In the genomic region with DNA sequence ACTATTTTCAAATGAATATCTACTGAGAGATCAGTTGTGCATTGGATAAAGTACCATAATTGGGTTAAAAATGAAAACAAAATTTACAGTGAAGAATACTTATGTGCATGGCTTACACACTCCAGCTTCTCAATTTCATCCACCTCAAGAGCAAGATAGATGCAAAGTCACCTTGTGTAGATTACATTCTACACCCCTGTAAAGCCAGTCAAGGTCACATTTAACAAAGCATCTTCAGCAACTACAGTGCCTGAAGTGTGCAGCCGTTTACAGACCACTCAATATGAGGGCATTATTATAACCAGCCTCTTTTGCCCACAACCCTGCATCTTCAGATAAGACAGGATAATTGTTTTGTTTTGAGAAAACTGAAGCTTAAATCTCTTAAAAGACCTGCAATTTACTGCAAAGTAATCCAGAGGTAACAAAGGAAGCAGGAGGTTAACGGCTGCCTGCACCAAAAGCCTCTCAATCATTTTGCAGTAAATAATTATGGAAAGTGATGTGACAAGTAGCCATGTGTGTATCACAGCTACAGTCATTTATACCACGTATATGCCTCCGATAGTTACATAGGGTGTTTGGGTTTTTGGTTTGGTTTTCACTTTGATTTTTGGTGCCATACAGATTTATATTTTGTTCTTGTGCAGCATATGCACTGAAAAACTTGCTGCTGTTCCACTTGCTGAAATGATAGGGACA, we compare ENCODE assay signal across 8 cellular contexts. TPM values are rescaled to one million over a fixed set of nuclear protein-coding genes. Genes with fewer than 3 reads are reported as not detected.
DNase-seq lines count a peak whose midpoint lies in the region; ATAC-seq, FAIRE-seq and TF ChIP-seq lines count a peak whose summit lies in the region.

No MANE protein-coding gene starts in this region.

- no TSS peak for BruUV-seq in GM12878 (replicated peaks; lab: Mats Ljungman, UMichigan)

- TF ChIP-seq EP300 in GM12878 (IDR thresholded peaks at IDR 0.05; ENCODE audit: borderline replicate concordance in 1 of 2, control insufficient read depth in 1 of 2, low read depth in 2 of 2, low read length in 2 of 2) = no peak

- peak overlapping the region; percentile 97 for H3K4me2 ChIP-seq in GM12878 (ENCODE audit: control insufficient read depth, insufficient read depth)

- peaks cover 0 to 25% (median 9%) of the 10 kb centered on the region in 8 donors for H3K9me3 Mint-ChIP-seq in CD4-positive, alpha-beta memory T cell
- H3K9me3 Mint-ChIP-seq in nephron progenitor cell = no peaks in the 10 kb centered on the region

- peak overlapping the region; percentile 23 for H3K27ac ChIP-seq in CD4-positive, alpha-beta memory T cell (ENCODE audit: low read depth, low read length)
- H3K27ac ChIP-seq in HUES6 (ENCODE audit: low read depth, low read length) (no peak overlapping the region), GM12878 (ENCODE audit: control insufficient read depth, insufficient read depth) (peak overlapping the region; percentile 81; the same call in 1 of the 2 replicates)

- CTCF ChIA-PET in CD4-positive, alpha-beta memory T cell (lab: Charles Lee; ENCODE audit: partially characterized antibody) = interaction anchor here (0.9 to 7.2 kb wide), 4 partner anchors 24 to 256 kb away, joined by 3 to 56 read pairs (median 7); no protein-coding TSS in a partner anchor
- CTCF ChIA-PET in GM12878 (lab: Yijun Ruan, JAX) = interaction anchor here (0.6 to 3.3 kb wide), 13 partner anchors 9 to 315 kb away, joined by 3 to 48 read pairs (median 5); no protein-coding TSS in a partner anchor

- peak overlapping the region in 1 of 2 donors; percentile 11 for H3K4me3 ChIP-seq in CD4-positive, alpha-beta memory T cell (ENCODE audit: low read length in 2 of 2)
- H3K4me3 ChIP-seq in HUES6 (ENCODE audit: low read depth, low read length) (peak overlapping the region; percentile 96; the same call in 1 of the 2 replicates), GM12878 (peak overlapping the region; percentile 93)

- no peaks in the 10 kb centered on the region for H4K20me1 ChIP-seq in GM12878 (ENCODE audit: control insufficient read depth, insufficient read depth)

- H3K9ac ChIP-seq in HUES6 (ENCODE audit: low read length) = no peak overlapping the region
- no peak overlapping the region for H3K9ac ChIP-seq in GM12878 (ENCODE audit: control insufficient read depth, insufficient read depth, low read length)

- peak overlapping the region in 6 of 7 donors; percentile 32 to 94 (median 86) for H3K27ac Mint-ChIP-seq in CD4-positive, alpha-beta memory T cell
- H3K27ac Mint-ChIP-seq in nephron progenitor cell = no peak overlapping the region

- intact Hi-C loops in CD4-positive, alpha-beta memory T cell (cut with micrococcal nuclease) = no loop called here
- intact Hi-C loops in GM12878 (cut with micrococcal nuclease; ENCODE audit: unreplicated experiment) = no loop called here

- peaks cover 12 to 15% of the 10 kb centered on the region in 2 donors for H3K36me3 Mint-ChIP-seq in CD4-positive, alpha-beta memory T cell
- H3K36me3 Mint-ChIP-seq in nephron progenitor cell (ENCODE audit: low read depth) = peaks cover 59% of the 10 kb centered on the region

- H2AFZ ChIP-seq in GM12878 (ENCODE audit: control insufficient read depth, low read depth, low read length) = no peak overlapping the region

- POLR2A ChIA-PET in CD4-positive, alpha-beta memory T cell (lab: Charles Lee; ENCODE audit: partially characterized antibody) = interaction anchor here (1.6 to 2.6 kb wide), 4 partner anchors 11 to 273 kb away, joined by 4 to 9 read pairs (median 7); partner anchors contain the start of gene OGDH
- POLR2A ChIA-PET in GM12878 (lab: Charles Lee) = interaction anchor here (0.5 to 2.9 kb wide), 4 partner anchors 30 to 267 kb away, joined by 3 to 18 read pairs (median 6); no protein-coding TSS in a partner anchor

- peak overlapping the region; percentile 43 to 83 (median 72) for H3K4me3 Mint-ChIP-seq in CD4-positive, alpha-beta memory T cell
- H3K4me3 Mint-ChIP-seq in nephron progenitor cell = peak overlapping the region; percentile 96

- DNase-seq in CD4-positive, alpha-beta memory T cell = no peak
- DNase-seq in GM12878 (ENCODE audit: low read depth, low spot score) = no peak
- DNase-seq in nephron progenitor cell = no peak
- no peak for DNase-seq in cerebellar cortex (ENCODE audit: low spot score)
- no peak for DNase-seq in nucleus accumbens (lab: John Stamatoyannopoulos, UW)
- DNase-seq in NCI-H2107 (lab: John Stamatoyannopoulos, UW) = no peak
- no peak for DNase-seq in SKM-1 (lab: John Stamatoyannopoulos, UW; ENCODE audit: unreplicated experiment)

- SMC1A ChIA-PET in GM12878 (lab: Charles Lee; ENCODE audit: uncharacterized antibody, unreplicated experiment) = interaction anchor here (0.6 to 3.9 kb wide), 7 partner anchors 20 to 256 kb away, joined by 3 to 54 read pairs (median 11); partner anchors contain the start of gene H2AZ2

- TF ChIP-seq POLR2A in GM12878 (IDR thresholded peaks at IDR 0.05; ENCODE audit: low read depth, low read length) = no peak

- in situ Hi-C loops in GM12878 (cut with MboI) = no loop called here

- no peaks in the 10 kb centered on the region for H3K27me3 Mint-ChIP-seq in CD4-positive, alpha-beta memory T cell
- H3K27me3 Mint-ChIP-seq in nephron progenitor cell (ENCODE audit: low read depth, poor library complexity) = no peaks in the 10 kb centered on the region

- 2% methylated on average over 4 of the region's 4 CpGs for WGBS in GM12878 (ENCODE audit: insufficient coverage, insufficient replicate concordance, low lambda C conversion rate, missing lambda C conversion rate)

- no peaks in the 10 kb centered on the region for H3K27me3 ChIP-seq in CD4-positive, alpha-beta memory T cell (ENCODE audit: insufficient read depth, low read length)
- H3K27me3 ChIP-seq in HUES6 (ENCODE audit: control insufficient read depth, insufficient read depth, low read length) (no peaks in the 10 kb centered on the region), GM12878 (replicated peaks in 1 of 2; ENCODE audit: control insufficient read depth in 2 of 2, insufficient read depth in 2 of 2, low read length in 1 of 2) (no peaks in the 10 kb centered on the region)

- H3K4me1 ChIP-seq in CD4-positive, alpha-beta memory T cell (ENCODE audit: insufficient read depth, low read length) = peaks cover 53% of the 10 kb centered on the region
- H3K4me1 ChIP-seq in HUES6 (ENCODE audit: control insufficient read depth, insufficient read depth, low read length) = peaks cover 30% of the 10 kb centered on the region; the same call in 1 of the 2 replicates
- H3K4me1 ChIP-seq in GM12878 (ENCODE audit: control insufficient read depth, insufficient read depth, low read length) = no peaks in the 10 kb centered on the region

- no peak for TF ChIP-seq RAD21 in GM12878 (IDR thresholded peaks at IDR 0.05; ENCODE audit: insufficient read depth, low read depth, low read length)

- TF ChIP-seq CTCF in GM12878 (IDR thresholded peaks at IDR 0.05 in 2 of 3, conservative IDR thresholded peaks at IDR 0.05 in 1 of 3; ENCODE audit: control insufficient read depth in 2 of 3, extremely low read depth in 1 of 3, insufficient read depth in 1 of 3, low read depth in 3 of 3, low read length in 3 of 3) = no peak
- no peak for TF ChIP-seq CTCF in nephron progenitor cell (IDR thresholded peaks at IDR 0.05)

- no peaks in the 10 kb centered on the region for H3K9me3 ChIP-seq in CD4-positive, alpha-beta memory T cell (ENCODE audit: control insufficient read depth in 1 of 2, low read length in 2 of 2)
- H3K9me3 ChIP-seq in HUES6 (ENCODE audit: control insufficient read depth, insufficient read depth, low read depth, low read length) (no peaks in the 10 kb centered on the region), GM12878 (replicated peaks; ENCODE audit: control insufficient read depth, insufficient read depth, low read length) (no peaks in the 10 kb centered on the region)

- no peak for ATAC-seq in GM12878

- RAD21 ChIA-PET in GM12878 (lab: Charles Lee; ENCODE audit: unreplicated experiment) = interaction anchor here (1.1 to 5.8 kb wide), 7 partner anchors 11 to 255 kb away, joined by 3 to 47 read pairs (median 10); no protein-coding TSS in a partner anchor

- peaks cover 23 to 51% (median 36%) of the 10 kb centered on the region in 4 donors for H3K4me1 Mint-ChIP-seq in CD4-positive, alpha-beta memory T cell
- H3K4me1 Mint-ChIP-seq in nephron progenitor cell = peaks cover 52% of the 10 kb centered on the region

- no peaks in the 10 kb centered on the region for H3K36me3 ChIP-seq in CD4-positive, alpha-beta memory T cell (ENCODE audit: insufficient read depth, low read length)
- peaks cover 28% of the 10 kb centered on the region for H3K36me3 ChIP-seq in HUES6 (ENCODE audit: control insufficient read depth, insufficient read depth, low read length)
- H3K36me3 ChIP-seq in GM12878 (ENCODE audit: control insufficient read depth in 2 of 2, insufficient read depth in 2 of 2, low read length in 1 of 2) = 0 out of 4 replicates have a peak, but pooled peaks cover 0 to 3% of the 10 kb centered on the region in 2 experiments

- FAIRE-seq in GM12878 (lab: Jason Lieb, UNC) = no peak

- peaks cover 59% of the 10 kb centered on the region for H3K79me2 ChIP-seq in GM12878 (ENCODE audit: control insufficient read depth, insufficient read depth, low read length)

RNA-seq across cellular contexts. Expression of gene PURB, which starts 4.9 kb away (rescaled TPM):
- total RNA-seq in CD4-positive, alpha-beta memory T cell = 10 to 100 TPM; 26.6 to 27.4 TPM
- 1 to 10 TPM; 1.1 to 2.2 TPM for polyA plus RNA-seq in CD4-positive, alpha-beta memory T cell
- total RNA-seq in GM12878 (2013; cell fraction: nucleolus; rRNA removed) = 43.4 and 43.6 TPM in 2 replicates
- total RNA-seq in GM12878 (2014; rRNA removed) = 9.0 and 10.1 TPM in 2 replicates
- 15.1 and 16.6 TPM in 2 replicates for total RNA-seq in GM12878 (2014; rRNA removed; fragmentation: Illumina TruSeq; extraction: Trizol)
- total RNA-seq in GM12878 (2021) = 17.3 and 18.6 TPM in 2 replicates
- polyA plus RNA-seq in GM12878 (2011; ENCODE audit: low read depth) = 7.6 TPM
- 8.7 and 13.9 TPM in 2 replicates for polyA plus RNA-seq in GM12878 (2011; rRNA removed)
- 4.0 and 4.4 TPM in 2 replicates for polyA plus RNA-seq in GM12878 (2011; cell fraction: cytosol; rRNA removed)
- 7.5 and 8.0 TPM in 2 replicates for polyA plus RNA-seq in GM12878 (2011; cell fraction: nucleus; rRNA removed)
- 11.2 and 11.4 TPM in 2 replicates for polyA plus RNA-seq in GM12878 (2012)
- polyA plus RNA-seq in GM12878 (2014; fragmentation: Illumina TruSeq; extraction: Trizol) = 17.9 and 23.2 TPM in 2 replicates
- 1 to 10 TPM; 2.5 to 2.8 TPM for polyA plus RNA-seq in GM12878 (2014; fragmentation: Nextera tagmentation; extraction: Ambion mirVana)
- 9.9 and 10.5 TPM in 2 replicates for polyA plus RNA-seq in GM12878 (2014; rRNA removed)
- 1 to 10 TPM in 1 of 2 experiments, under 1 TPM in 1; 0.77 to 1.5 TPM for polyA plus RNA-seq in GM12878 (2016; fragmentation: Nextera tagmentation; extraction: Ambion mirVana)
- polyA minus RNA-seq in GM12878 (2011; rRNA and poly(A)+ RNA removed) = 5.1 and 5.8 TPM in 2 replicates
- polyA minus RNA-seq in GM12878 (2011; cell fraction: cytosol; rRNA and poly(A)+ RNA removed) = 4.8 and 5.5 TPM in 2 replicates
- 4.7 and 6.7 TPM in 2 replicates for polyA minus RNA-seq in GM12878 (2011; cell fraction: nucleus; rRNA and poly(A)+ RNA removed)

RNA-seq across cellular contexts. Expression of gene H2AZ2, which starts 32.6 kb away (rescaled TPM):
- 100 to 1,000 TPM; 168 to 169 TPM for total RNA-seq in CD4-positive, alpha-beta memory T cell
- polyA plus RNA-seq in CD4-positive, alpha-beta memory T cell = 100 to 1,000 TPM; 231 to 236 TPM
- 59.9 and 61.4 TPM in 2 replicates for total RNA-seq in GM12878 (2013; cell fraction: nucleolus; rRNA removed)
- total RNA-seq in GM12878 (2014; rRNA removed) = 268 and 270 TPM in 2 replicates
- 166 and 170 TPM in 2 replicates for total RNA-seq in GM12878 (2014; rRNA removed; fragmentation: Illumina TruSeq; extraction: Trizol)
- 212 and 219 TPM in 2 replicates for total RNA-seq in GM12878 (2021)
- 183 TPM for polyA plus RNA-seq in GM12878 (2011; ENCODE audit: low read depth)
- polyA plus RNA-seq in GM12878 (2011; rRNA removed) = 285 and 347 TPM in 2 replicates
- 303 and 308 TPM in 2 replicates for polyA plus RNA-seq in GM12878 (2011; cell fraction: cytosol; rRNA removed)
- 78.4 and 86.9 TPM in 2 replicates for polyA plus RNA-seq in GM12878 (2011; cell fraction: nucleus; rRNA removed)
- 164 and 168 TPM in 2 replicates for polyA plus RNA-seq in GM12878 (2012)
- 154 and 167 TPM in 2 replicates for polyA plus RNA-seq in GM12878 (2014; fragmentation: Illumina TruSeq; extraction: Trizol)
- 100 to 1,000 TPM; 118 to 162 TPM for polyA plus RNA-seq in GM12878 (2014; fragmentation: Nextera tagmentation; extraction: Ambion mirVana)
- polyA plus RNA-seq in GM12878 (2014; rRNA removed) = 234 and 282 TPM in 2 replicates
- polyA plus RNA-seq in GM12878 (2016; fragmentation: Nextera tagmentation; extraction: Ambion mirVana) = 100 to 1,000 TPM; 358 to 366 TPM
- 137 and 175 TPM in 2 replicates for polyA minus RNA-seq in GM12878 (2011; rRNA and poly(A)+ RNA removed)
- 49.3 and 52.8 TPM in 2 replicates for polyA minus RNA-seq in GM12878 (2011; cell fraction: cytosol; rRNA and poly(A)+ RNA removed)
- 13.1 and 19.0 TPM in 2 replicates for polyA minus RNA-seq in GM12878 (2011; cell fraction: nucleus; rRNA and poly(A)+ RNA removed)
